In the genomic region with DNA sequence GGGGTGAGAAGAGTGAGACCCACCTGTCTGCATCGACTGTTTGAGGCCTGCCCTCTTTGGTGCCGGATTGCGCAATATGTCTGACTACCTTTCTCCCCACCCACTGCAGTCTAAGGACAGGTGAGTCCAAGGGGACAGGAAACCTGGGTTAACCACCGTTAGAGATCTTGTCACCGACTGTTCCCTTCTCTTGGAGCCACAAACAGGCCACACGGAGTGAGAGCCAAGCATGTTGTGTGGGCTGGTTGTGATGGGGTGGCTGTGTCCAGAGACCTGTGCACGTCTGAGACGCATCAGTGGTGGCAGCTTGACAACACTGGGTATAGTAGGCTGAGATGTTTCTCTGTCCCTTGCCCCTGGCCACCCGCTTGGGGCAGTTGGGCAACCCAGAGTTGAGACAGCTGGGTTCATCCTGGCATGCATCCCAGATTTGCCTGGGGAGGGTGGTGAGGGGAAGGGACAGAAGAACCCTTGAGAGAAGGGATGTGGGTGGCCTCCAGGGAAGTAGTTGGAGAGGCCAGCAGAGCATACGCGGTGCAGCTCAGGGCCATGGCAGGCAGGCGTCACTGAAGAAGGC, we compare ENCODE assay signal across 9 cellular contexts. TPM values are rescaled to one million over a fixed set of nuclear protein-coding genes. Genes with fewer than 3 reads are reported as not detected.
DNase-seq lines count a peak whose midpoint lies in the region; ATAC-seq, FAIRE-seq and TF ChIP-seq lines count a peak whose summit lies in the region.
"Had no signal": no experiment of that assay in that cellular context is flagged by ENCODE, and none has a peak within 500 bp of the region (broad histone marks: within the 10 kb centered on the region; RNA-seq: fewer than 3 reads in every experiment).

No MANE protein-coding gene starts in this region.

- H3K4me3 ChIP-seq in IMR-90 (ENCODE audit: insufficient read depth, low read depth, low read length): no peak overlapping the region
- no peak overlapping the region for H3K4me3 ChIP-seq in kidney (ENCODE audit: low read length in 2 of 2)
- H3K4me3 ChIP-seq in testis: no peak overlapping the region
- no peak overlapping the region for H3K4me3 ChIP-seq in GM23338
- H3K4me3 ChIP-seq: ascending aorta had no signal

- H3K9me2 ChIP-seq in GM23338 (ENCODE audit: insufficient read depth): no peaks in the 10 kb centered on the region

- no peak overlapping the region for H3K23ac ChIP-seq in IMR-90 (ENCODE audit: low read depth, low read length)

- no peak overlapping the region for H2BK5ac ChIP-seq in IMR-90 (ENCODE audit: low read depth, low read length, poor library complexity, severe bottlenecking)

- DNase-seq in IMR-90 (no peak), kidney (peak; percentile 73), testis (peak; percentile 70), NCI-H446 treated with DMSO at 0.1 percent for 48 hours (lab: John Stamatoyannopoulos, UW) (no peak), GM23338 (ENCODE audit: low spot score) (no peak)
- no peak for DNase-seq in activated CD8-positive, alpha-beta T cell treated with anti-CD3 and anti-CD28 coated beads, Interleukin-2, amount 10 ng/mL, durations not matched to agents 7 days and 5 days

- WGBS in IMR-90 (ENCODE audit: extremely low coverage in 2 of 2, insufficient read length in 1 of 2), 2 experiments: 89% methylated on average over 3 of the region's 12 CpGs; no CpG with 5 or more reads in 1 of the 2 experiments
- 73% methylated on average over 12 of the region's 12 CpGs for WGBS in testis, 2 donors

- H2BK20ac ChIP-seq in IMR-90 (ENCODE audit: low read depth, low read length): no peak overlapping the region

- no peak overlapping the region for H2BK15ac ChIP-seq in IMR-90 (ENCODE audit: low read depth, low read length)

- no peaks in the 10 kb centered on the region for H3K27me3 Mint-ChIP-seq in activated CD8-positive, alpha-beta T cell treated with anti-CD3 and anti-CD28 coated beads, Interleukin-2, amount 10 ng/mL, durations not matched to agents 7 days and 5 days (ENCODE audit: low read depth)
- no peaks in the 10 kb centered on the region for H3K27me3 Mint-ChIP-seq in GM23338 (ENCODE audit: insufficient read depth, low read depth, poor library complexity)

- peaks cover 49% of the 10 kb centered on the region for H3K9me1 ChIP-seq in IMR-90 (ENCODE audit: insufficient read depth, low read length)

- peaks cover 83% of the 10 kb centered on the region for H4K20me1 ChIP-seq in IMR-90 (ENCODE audit: insufficient read depth, low read length)
- peaks cover 13% of the 10 kb centered on the region; the same call in 1 of the 2 replicates for H4K20me1 ChIP-seq in GM23338 (replicated peaks; ENCODE audit: insufficient read depth)

- POLR2A ChIA-PET in IMR-90 (lab: Charles Lee; ENCODE audit: unreplicated experiment): no interaction called here
- POLR2A ChIA-PET in activated CD8-positive, alpha-beta T cell treated with anti-CD3 and anti-CD28 coated beads, Interleukin-2, amount 10 ng/mL, durations not matched to agents 7 days and 5 days (lab: Charles Lee): no interaction called here

- no peak for FAIRE-seq in kidney (lab: Jason Lieb, UNC)

- H3K27ac ChIP-seq in IMR-90 (ENCODE audit: insufficient read depth, low read length) (no peak overlapping the region), kidney (ENCODE audit: low read depth in 2 of 2, low read length in 2 of 2) (peak overlapping the region; percentile 2 to 3), testis (no peak overlapping the region), GM23338 (ENCODE audit: low read depth) (no peak overlapping the region)

- H3K79me1 ChIP-seq in IMR-90 (ENCODE audit: low read depth in 1 of 2, low read length in 2 of 2): peaks cover 15 to 73% of the 10 kb centered on the region in 2 experiments; a peak in 3 of 4 replicates

- no peak overlapping the region for H2AK5ac ChIP-seq in IMR-90 (ENCODE audit: low read depth, low read length)

- no peak overlapping the region for H3K18ac ChIP-seq in IMR-90 (ENCODE audit: low read depth, low read length)

- no peak overlapping the region for H4K8ac ChIP-seq in IMR-90 (ENCODE audit: low read depth in 2 of 2, low read length in 2 of 2)

- in situ Hi-C loops in IMR-90 (cut with MboI; ENCODE audit: low sequenced_read_pairs): no loop called here

- H3K9me3 Mint-ChIP-seq in activated CD8-positive, alpha-beta T cell treated with anti-CD3 and anti-CD28 coated beads, Interleukin-2, amount 10 ng/mL, durations not matched to agents 7 days and 5 days (ENCODE audit: insufficient read depth): no peaks in the 10 kb centered on the region
- no peaks in the 10 kb centered on the region for H3K9me3 Mint-ChIP-seq in GM23338
- H3K9me3 Mint-ChIP-seq: neural crest cell had no signal

- no peak overlapping the region for H4K5ac ChIP-seq in IMR-90 (ENCODE audit: low read depth, low read length)

- no peak for TF ChIP-seq RAD21 in IMR-90 (IDR thresholded peaks at IDR 0.05; ENCODE audit: low read length)

- no peak overlapping the region for H3K4ac ChIP-seq in IMR-90 (ENCODE audit: low read depth, low read length)

- peaks cover 12% of the 10 kb centered on the region for H3K36me3 Mint-ChIP-seq in activated CD8-positive, alpha-beta T cell treated with anti-CD3 and anti-CD28 coated beads, Interleukin-2, amount 10 ng/mL, durations not matched to agents 7 days and 5 days (ENCODE audit: low read depth)
- H3K36me3 Mint-ChIP-seq in GM23338 (ENCODE audit: low read depth): no peaks in the 10 kb centered on the region

- 0 out of 2 replicates have a peak, but pooled peaks cover 3% of the 10 kb centered on the region for H3K36me3 ChIP-seq in IMR-90 (ENCODE audit: control insufficient read depth, insufficient read depth, low read length)
- H3K36me3 ChIP-seq in kidney (ENCODE audit: control insufficient read depth in 1 of 2, insufficient read depth in 2 of 2, low read length in 2 of 2): no peaks in the 10 kb centered on the region
- H3K36me3 ChIP-seq in testis (ENCODE audit: low read depth, missing control alignments): no peaks in the 10 kb centered on the region
- no peaks in the 10 kb centered on the region for H3K36me3 ChIP-seq in GM23338 (ENCODE audit: insufficient read depth)
- H3K36me3 ChIP-seq: ascending aorta had no signal

- peaks cover 37% of the 10 kb centered on the region for H3K4me1 Mint-ChIP-seq in activated CD8-positive, alpha-beta T cell treated with anti-CD3 and anti-CD28 coated beads, Interleukin-2, amount 10 ng/mL, durations not matched to agents 7 days and 5 days (ENCODE audit: low read depth)
- peaks cover 4% of the 10 kb centered on the region for H3K4me1 Mint-ChIP-seq in GM23338

- H3F3A ChIP-seq in GM23338 (replicated peaks; ENCODE audit: low read depth): no peaks in the 10 kb centered on the region

- H3K9me3 ChIP-seq in IMR-90 (ENCODE audit: control insufficient read depth, insufficient read depth, low read length) (no peaks in the 10 kb centered on the region), kidney (ENCODE audit: control insufficient read depth in 1 of 2, low read length in 2 of 2) (no peaks in the 10 kb centered on the region), testis (no peaks in the 10 kb centered on the region)
- H3K9me3 ChIP-seq: ascending aorta had no signal

- H3K9ac ChIP-seq in IMR-90 (ENCODE audit: low read depth, low read length) (no peak overlapping the region), kidney (ENCODE audit: low read length in 2 of 2) (no peak overlapping the region)

- peak overlapping the region; percentile 3 for H2AFZ ChIP-seq in IMR-90 (replicated peaks; ENCODE audit: low read length, poor library complexity)
- no peak overlapping the region for H2AFZ ChIP-seq in GM23338

- no peak overlapping the region for H4K91ac ChIP-seq in IMR-90 (ENCODE audit: insufficient read depth, low read depth, low read length)

- peaks cover 93% of the 10 kb centered on the region for H3K79me2 ChIP-seq in GM23338 (replicated peaks; ENCODE audit: insufficient read depth)

- no peak overlapping the region for H3K27ac Mint-ChIP-seq in activated CD8-positive, alpha-beta T cell treated with anti-CD3 and anti-CD28 coated beads, Interleukin-2, amount 10 ng/mL, durations not matched to agents 7 days and 5 days
- H3K27ac Mint-ChIP-seq in GM23338: no peak overlapping the region; the same call in 1 of the 2 replicates

- CTCF ChIA-PET in IMR-90 (lab: Yijun Ruan, JAX): no interaction called here
- CTCF ChIA-PET in activated CD8-positive, alpha-beta T cell treated with anti-CD3 and anti-CD28 coated beads, Interleukin-2, amount 10 ng/mL, durations not matched to agents 7 days and 5 days (lab: Charles Lee): no interaction called here

- H3K4me3 Mint-ChIP-seq in activated CD8-positive, alpha-beta T cell treated with anti-CD3 and anti-CD28 coated beads, Interleukin-2, amount 10 ng/mL, durations not matched to agents 7 days and 5 days: no peak overlapping the region
- no peak overlapping the region for H3K4me3 Mint-ChIP-seq in GM23338
- H3K4me3 Mint-ChIP-seq: neural crest cell had no signal

- no peak overlapping the region for H2AK9ac ChIP-seq in IMR-90 (replicated peaks; ENCODE audit: low read depth, low read length, poor library complexity)

- intact Hi-C loops in IMR-90 (cut with micrococcal nuclease) (no loop called here), kidney (cut with DNase I) (no loop called here), testis (cut with DNase I; ENCODE audit: low total_unique reads) (no loop called here)

- H3K14ac ChIP-seq in IMR-90 (replicated peaks; ENCODE audit: low read depth, low read length): no peak overlapping the region; the same call in 1 of the 2 replicates

- TF ChIP-seq POLR2A in IMR-90 (IDR thresholded peaks at IDR 0.05; ENCODE audit: low read depth, low read length) (no peak), testis (IDR thresholded peaks at IDR 0.05) (no peak)

- H3K4me1 ChIP-seq in IMR-90 (ENCODE audit: control insufficient read depth, insufficient read depth, low read length) (peaks cover 9% of the 10 kb centered on the region), kidney (ENCODE audit: control insufficient read depth in 1 of 2, insufficient read depth in 1 of 2, low read depth in 1 of 2, low read length in 2 of 2) (peaks cover 38 to 40% of the 10 kb centered on the region in 2 donors), testis (peaks cover 21% of the 10 kb centered on the region), GM23338 (ENCODE audit: insufficient read depth) (0 out of 2 replicates have a peak, but pooled peaks cover 7% of the 10 kb centered on the region)

- H3K27me3 ChIP-seq in IMR-90 (ENCODE audit: control insufficient read depth, insufficient read depth, low read length): no peaks in the 10 kb centered on the region
- no peaks in the 10 kb centered on the region for H3K27me3 ChIP-seq in testis
- no peaks in the 10 kb centered on the region for H3K27me3 ChIP-seq in GM23338 (ENCODE audit: insufficient read depth)
- H3K27me3 ChIP-seq: ascending aorta had no signal

- H2BK120ac ChIP-seq in IMR-90 (ENCODE audit: low read depth, low read length): no peak overlapping the region

- H3K4me2 ChIP-seq in IMR-90 (ENCODE audit: low read depth, low read length) (no peak overlapping the region), GM23338 (no peak overlapping the region)

- no TSS peak for BruUV-seq in IMR-90 (replicated peaks; lab: Mats Ljungman, UMichigan)

- TF ChIP-seq CTCF in IMR-90 (conservative IDR thresholded peaks at IDR 0.05; ENCODE audit: low read depth, low read length) (no peak), kidney (IDR thresholded peaks at IDR 0.05; ENCODE audit: borderline replicate concordance, extremely low read depth, insufficient read depth) (no peak), testis (IDR thresholded peaks at IDR 0.05) (no peak), GM23338 (conservative IDR thresholded peaks at IDR 0.05; ENCODE audit: low read depth in 2 of 2) (no peak)

- dilution Hi-C loops in IMR-90 (cut with HindIII; ENCODE audit: low sequenced_read_pairs, unreplicated experiment): no loop called here

- ATAC-seq in IMR-90 (ENCODE audit: low read depth): no peak
- ATAC-seq in activated CD8-positive, alpha-beta T cell treated with anti-CD3 and anti-CD28 coated beads, Interleukin-2, amount 10 ng/mL, durations not matched to agents 7 days and 5 days: peak; percentile 27
- ATAC-seq in GM18517 (IDR thresholded peaks at IDR 0.05; ENCODE audit: unreplicated experiment): no peak
- no peak for ATAC-seq in GM23338

- H3K56ac ChIP-seq in IMR-90 (ENCODE audit: extremely low read depth, insufficient read depth, low read length): no peak overlapping the region

RNA-seq across cellular contexts. Expression of a gene that starts 21.4 kb away (rescaled TPM):
- 111 and 113 TPM in 2 replicates for total RNA-seq in IMR-90 (2012; rRNA removed)
- polyA plus RNA-seq in IMR-90 (2012; rRNA removed): 147 and 149 TPM in 2 replicates
- polyA plus RNA-seq in IMR-90 (2012; cell fraction: cytosol; rRNA removed): 125 and 140 TPM in 2 replicates
- polyA plus RNA-seq in IMR-90 (2012; cell fraction: nucleus; rRNA removed; ENCODE audit: low replicate concordance): 139 TPM in 2 replicates
- 100 to 1,000 TPM; 217 to 226 TPM for total RNA-seq in activated CD8-positive, alpha-beta T cell treated with anti-CD3 and anti-CD28 coated beads, Interleukin-2, amount 10 ng/mL, durations not matched to agents 7 days and 5 days
- 250 TPM for total RNA-seq in kidney
- 120 TPM for polyA plus RNA-seq in kidney (ENCODE audit: insufficient read depth, low read depth, low replicate concordance)
- total RNA-seq in testis: 100 to 1,000 TPM; 304 to 337 TPM
- polyA plus RNA-seq in testis (ENCODE audit: insufficient read depth, low read depth, low replicate concordance): 191 TPM
- 84.6 and 113 TPM in 2 replicates for total RNA-seq in GM23338 (2014; rRNA removed; shearing (Covaris generic))
- polyA plus RNA-seq in GM23338 (2016; fragmentation: Nextera tagmentation; extraction: Ambion mirVana): 36.5 and 39.3 TPM in 2 replicates

Comparison
In these comparisons a context has a peak if more than half of its experiments do, and no peak if none do; other contexts are left out.
1. DNase-seq: peak in kidney (single experiment) and testis (single experiment); none in IMR-90 (single experiment), activated CD8-positive, alpha-beta T cell treated with anti-CD3 and anti-CD28 coated beads, Interleukin-2, amount 10 ng/mL, durations not matched to agents 7 days and 5 days (single experiment), NCI-H446 treated with DMSO at 0.1 percent for 48 hours (single experiment) and GM23338 (single experiment).
2. H3K27ac ChIP-seq: peak in kidney (2 of 2); none in IMR-90 (single experiment), testis (0 of 2) and GM23338 (single experiment).